ENCODE assay signal across 9 cellular contexts in the genomic region with DNA sequence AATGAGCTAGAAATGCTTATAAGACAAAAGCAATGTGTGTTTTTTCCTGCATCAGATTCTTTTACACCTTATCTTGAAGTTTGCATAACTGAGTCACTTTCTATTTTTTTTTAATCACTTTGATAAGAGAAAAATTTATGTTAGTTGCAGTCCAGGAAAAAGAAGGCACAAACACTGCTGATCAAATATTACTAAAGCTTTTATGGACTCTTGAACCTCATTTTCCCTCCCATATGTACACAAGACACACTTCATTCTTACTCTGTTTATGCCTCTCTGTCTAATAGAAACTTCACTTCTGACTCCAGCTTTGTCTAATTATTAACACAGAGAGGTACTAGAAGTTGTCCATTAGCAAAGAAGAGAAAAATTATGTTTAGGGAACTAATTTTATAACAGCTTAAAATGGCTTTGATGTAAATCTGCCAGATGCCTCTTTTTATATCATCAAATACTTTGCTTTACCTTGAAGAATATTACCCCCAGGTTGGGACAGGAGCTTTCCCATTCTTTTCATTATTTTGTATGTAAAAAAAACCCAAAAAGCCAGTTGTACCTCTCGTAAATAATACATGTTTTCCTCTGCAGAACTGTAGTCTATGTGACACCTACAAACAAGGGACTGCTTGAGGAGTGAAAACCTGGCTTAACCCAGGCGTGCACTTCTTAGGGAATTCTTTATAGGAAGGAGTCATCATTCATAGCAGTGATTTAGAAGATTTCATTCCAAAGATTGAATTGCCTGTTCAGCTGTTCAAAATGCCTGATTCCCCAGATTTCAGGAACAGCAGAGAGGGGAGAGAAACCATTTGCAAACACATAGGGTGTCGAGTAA.
DNase-seq lines count a peak whose midpoint lies in the region; ATAC-seq, FAIRE-seq and TF ChIP-seq lines count a peak whose summit lies in the region.
"Had no signal": no experiment of that assay in that cellular context is flagged by ENCODE, and none has a peak within 500 bp of the region (broad histone marks: within the 10 kb centered on the region; RNA-seq: fewer than 3 reads in every experiment).

No MANE protein-coding gene starts in this region.

- H3K36me3 ChIP-seq in kidney (ENCODE audit: control insufficient read depth in 1 of 2, insufficient read depth in 2 of 2, low read length in 2 of 2) (no peaks in the 10 kb centered on the region), suprapubic skin (no peaks in the 10 kb centered on the region)

- no peaks in the 10 kb centered on the region for H3K27me3 ChIP-seq in suprapubic skin

- TF ChIP-seq EP300 in suprapubic skin (IDR thresholded peaks at IDR 0.05) = no peak

- no peaks in the 10 kb centered on the region for H3K27me3 Mint-ChIP-seq in activated CD4-positive, alpha-beta memory T cell treated with anti-CD3 and anti-CD28 coated beads, Interleukin-2, amount 10 ng/mL, durations not matched to agents 7 days and 5 days

- no peaks in the 10 kb centered on the region for H3K9me3 Mint-ChIP-seq in activated CD4-positive, alpha-beta memory T cell treated with anti-CD3 and anti-CD28 coated beads, Interleukin-2, amount 10 ng/mL, durations not matched to agents 7 days and 5 days

- TF ChIP-seq POLR2A in suprapubic skin (IDR thresholded peaks at IDR 0.05) = no peak

- CTCF ChIA-PET in activated CD4-positive, alpha-beta memory T cell treated with anti-CD3 and anti-CD28 coated beads, Interleukin-2, amount 10 ng/mL, durations not matched to agents 7 days and 5 days (lab: Charles Lee) = no interaction called here

- no peak overlapping the region for H3K9ac ChIP-seq in kidney (ENCODE audit: low read length in 2 of 2)

- FAIRE-seq in kidney (lab: Jason Lieb, UNC) = peak; percentile 29
- FAIRE-seq: HTR-8/SVneo had no signal

- WGBS in suprapubic skin = 65% methylated on average over 3 of the region's 3 CpGs

- no peaks in the 10 kb centered on the region for H3K4me1 Mint-ChIP-seq in activated CD4-positive, alpha-beta memory T cell treated with anti-CD3 and anti-CD28 coated beads, Interleukin-2, amount 10 ng/mL, durations not matched to agents 7 days and 5 days

- H3K9me3 ChIP-seq in kidney (ENCODE audit: control insufficient read depth in 1 of 2, low read length in 2 of 2) = no peaks in the 10 kb centered on the region
- H3K9me3 ChIP-seq in suprapubic skin = no peaks in the 10 kb centered on the region

- DNase-seq in HuH-7.5 (ENCODE audit: low spot score) (peak; percentile 47), kidney (no peak), suprapubic skin (ENCODE audit: low spot score in 2 of 2) (no peak), 8988T (no peak)
- DNase-seq in effector CD8-positive, alpha-beta T cell (lab: John Stamatoyannopoulos, UW) = no peak
- DNase-seq in activated CD4-positive, alpha-beta memory T cell treated with anti-CD3 and anti-CD28 coated beads, Interleukin-2, amount 10 ng/mL, durations not matched to agents 7 days and 5 days = no peak
- DNase-seq: NCI-H524 had no signal

- TF ChIP-seq CTCF in kidney (IDR thresholded peaks at IDR 0.05; ENCODE audit: borderline replicate concordance, extremely low read depth, insufficient read depth) = no peak
- TF ChIP-seq CTCF in suprapubic skin (IDR thresholded peaks at IDR 0.05) = no peak

- peak overlapping the region; percentile 8 for H3K4me3 ChIP-seq in kidney (ENCODE audit: low read length in 2 of 2)
- H3K4me3 ChIP-seq in suprapubic skin = no peak overlapping the region

- H3K4me1 ChIP-seq in kidney (ENCODE audit: control insufficient read depth in 1 of 2, insufficient read depth in 1 of 2, low read depth in 1 of 2, low read length in 2 of 2) (peaks cover 28 to 36% of the 10 kb centered on the region in 2 donors), suprapubic skin (peaks cover 20% of the 10 kb centered on the region)

- H3K4me3 Mint-ChIP-seq in activated CD4-positive, alpha-beta memory T cell treated with anti-CD3 and anti-CD28 coated beads, Interleukin-2, amount 10 ng/mL, durations not matched to agents 7 days and 5 days = no peak overlapping the region

- no peak overlapping the region for H3K27ac Mint-ChIP-seq in activated CD4-positive, alpha-beta memory T cell treated with anti-CD3 and anti-CD28 coated beads, Interleukin-2, amount 10 ng/mL, durations not matched to agents 7 days and 5 days

- peak; percentile 77 for ATAC-seq in GM19438 (IDR thresholded peaks at IDR 0.05; ENCODE audit: low read depth, unreplicated experiment)

- POLR2A ChIA-PET in activated CD4-positive, alpha-beta memory T cell treated with anti-CD3 and anti-CD28 coated beads, Interleukin-2, amount 10 ng/mL, durations not matched to agents 7 days and 5 days (lab: Charles Lee) = no interaction called here

- intact Hi-C loops in kidney (cut with DNase I) = no loop called here

- H3K27ac ChIP-seq in kidney (ENCODE audit: low read depth in 2 of 2, low read length in 2 of 2) = peak overlapping the region; percentile 36 to 54
- H3K27ac ChIP-seq in suprapubic skin = peak overlapping the region; percentile 69

- no peaks in the 10 kb centered on the region for H3K36me3 Mint-ChIP-seq in activated CD4-positive, alpha-beta memory T cell treated with anti-CD3 and anti-CD28 coated beads, Interleukin-2, amount 10 ng/mL, durations not matched to agents 7 days and 5 days (ENCODE audit: low read depth)
